1 cellular context compared by ENCODE assay signal in genomic region chr2:19990416-19990728, GRCh38.
TF ChIP-seq lines count a peak whose summit lies in the region.

No MANE protein-coding gene starts in this region.

TF ChIP-seq in HepG2, 621 proteins besides CTCF, POLR2A, EP300 and RAD21 (continues in another document):
- no peak for TF ChIP-seq ZBTB20 (CRISPR knock-in tag; IDR thresholded peaks at IDR 0.05; ENCODE audit: borderline replicate concordance, low read depth)
- no peak for TF ChIP-seq DMTF1 (CRISPR knock-in tag; IDR thresholded peaks at IDR 0.05)
- TF ChIP-seq TBX3 (IDR thresholded peaks at IDR 0.05; ENCODE audit: borderline replicate concordance) = no peak
- TF ChIP-seq IKZF5 (CRISPR knock-in tag; IDR thresholded peaks at IDR 0.05) = no peak
- no peak for TF ChIP-seq MAZ (IDR thresholded peaks at IDR 0.05; ENCODE audit: borderline replicate concordance, low read depth, low read length)
- peak; percentile 15; the same call in 1 of the 2 replicates for TF ChIP-seq MAZ (CRISPR knock-in tag; IDR thresholded peaks at IDR 0.05; ENCODE audit: low read depth)
- no peak for TF ChIP-seq ZNF503 (CRISPR knock-in tag; IDR thresholded peaks at IDR 0.05)
- TF ChIP-seq ZNF337 (CRISPR knock-in tag; IDR thresholded peaks at IDR 0.05; ENCODE audit: borderline replicate concordance, low read depth) = peak; percentile 15; the same call in 1 of the 2 replicates
- TF ChIP-seq ZNF720 (CRISPR knock-in tag; IDR thresholded peaks at IDR 0.05) = no peak
- TF ChIP-seq ZNF703 (CRISPR knock-in tag; IDR thresholded peaks at IDR 0.05; ENCODE audit: borderline replicate concordance) = no peak
- TF ChIP-seq ZNF468 (CRISPR knock-in tag; IDR thresholded peaks at IDR 0.05) = no peak
- TF ChIP-seq AGO2 (optimal IDR thresholded peaks at IDR 0.05; ENCODE audit: low read depth, low read length) = peak; percentile 20
- no peak for TF ChIP-seq FOXP1 (IDR thresholded peaks at IDR 0.05)
- no peak for TF ChIP-seq FOXP1 (CRISPR knock-in tag; IDR thresholded peaks at IDR 0.05)
- no peak for TF ChIP-seq KAT7 (CRISPR knock-in tag; IDR thresholded peaks at IDR 0.05; ENCODE audit: borderline replicate concordance)
- TF ChIP-seq PATZ1 (CRISPR knock-in tag; IDR thresholded peaks at IDR 0.05) = no peak
- 0 out of 2 replicates have a peak, but pooled peaks have one; percentile 9 for TF ChIP-seq ZNF780A (CRISPR knock-in tag; IDR thresholded peaks at IDR 0.05)
- TF ChIP-seq HNF1B (CRISPR knock-in tag; IDR thresholded peaks at IDR 0.05) = no peak
- TF ChIP-seq GZF1 (CRISPR knock-in tag; IDR thresholded peaks at IDR 0.05) = 0 out of 2 replicates have a peak, but pooled peaks have one; percentile 2
- no peak for TF ChIP-seq ZKSCAN1 (IDR thresholded peaks at IDR 0.05; ENCODE audit: low read length)
- TF ChIP-seq ZFP1 (CRISPR knock-in tag; IDR thresholded peaks at IDR 0.05) = 0 out of 2 replicates have a peak, but pooled peaks have one; percentile 24
- TF ChIP-seq MAF1 (CRISPR knock-in tag; IDR thresholded peaks at IDR 0.05; ENCODE audit: borderline replicate concordance) = no peak
- no peak for TF ChIP-seq ZNF512B (CRISPR knock-in tag; IDR thresholded peaks at IDR 0.05; ENCODE audit: borderline replicate concordance)
- no peak for TF ChIP-seq TERF1 (CRISPR knock-in tag; IDR thresholded peaks at IDR 0.05)
- no peak for TF ChIP-seq NFIC (IDR thresholded peaks at IDR 0.05; ENCODE audit: low read length)
- TF ChIP-seq ZNF362 (CRISPR knock-in tag; IDR thresholded peaks at IDR 0.05; ENCODE audit: borderline replicate concordance) = no peak
- no peak for TF ChIP-seq HDAC1 (CRISPR knock-in tag; IDR thresholded peaks at IDR 0.05)
- TF ChIP-seq HOXA7 (CRISPR knock-in tag; IDR thresholded peaks at IDR 0.05) = no peak
- no peak for TF ChIP-seq KDM1A (CRISPR knock-in tag; IDR thresholded peaks at IDR 0.05)
- no peak for TF ChIP-seq MED8 (CRISPR knock-in tag; IDR thresholded peaks at IDR 0.05; ENCODE audit: insufficient replicate concordance)
- TF ChIP-seq KDM5B (CRISPR knock-in tag; IDR thresholded peaks at IDR 0.05; ENCODE audit: borderline replicate concordance) = no peak
- TF ChIP-seq ZNF143 (CRISPR knock-in tag; IDR thresholded peaks at IDR 0.05) = no peak
- TF ChIP-seq PRPF4 (IDR thresholded peaks at IDR 0.05; ENCODE audit: low read depth, low read length, poor library complexity, severe bottlenecking) = no peak
- TF ChIP-seq CBX5 (CRISPR knock-in tag; IDR thresholded peaks at IDR 0.05; ENCODE audit: borderline replicate concordance) = no peak
- no peak for TF ChIP-seq TSC22D2 (CRISPR knock-in tag; IDR thresholded peaks at IDR 0.05; ENCODE audit: borderline replicate concordance)
- peak; percentile 11; the same call in 1 of the 2 replicates for TF ChIP-seq ZFP90 (CRISPR knock-in tag; IDR thresholded peaks at IDR 0.05; ENCODE audit: borderline replicate concordance)
- no peak for TF ChIP-seq KLF9 (CRISPR knock-in tag; IDR thresholded peaks at IDR 0.05; ENCODE audit: low read depth)
- no peak for TF ChIP-seq TAF15 (IDR thresholded peaks at IDR 0.05; ENCODE audit: low read depth, low read length, poor library complexity, severe bottlenecking)
- peak; percentile 69; the same call in 1 of the 2 replicates for TF ChIP-seq ZNF317 (CRISPR knock-in tag; IDR thresholded peaks at IDR 0.05)
- no peak for TF ChIP-seq ZKSCAN8 (CRISPR knock-in tag; IDR thresholded peaks at IDR 0.05; ENCODE audit: borderline replicate concordance)
- peak; percentile 53; the same call in 1 of the 2 replicates for TF ChIP-seq TIGD3 (CRISPR knock-in tag; IDR thresholded peaks at IDR 0.05; ENCODE audit: borderline replicate concordance)
- TF ChIP-seq FOXA1 (IDR thresholded peaks at IDR 0.05) = no peak
- no peak for TF ChIP-seq FOXA1 (CRISPR knock-in tag; IDR thresholded peaks at IDR 0.05)
- TF ChIP-seq XBP1 (CRISPR knock-in tag; IDR thresholded peaks at IDR 0.05) = no peak
- TF ChIP-seq KLF13 (CRISPR knock-in tag; IDR thresholded peaks at IDR 0.05) = no peak
